Comparison of ENCODE assay signal across 25 cellular contexts in genomic region chr1:233639611-233640010, GRCh38. TPM values are rescaled to one million over a fixed set of nuclear protein-coding genes. Genes with fewer than 3 reads are reported as not detected.
A peak's percentile ranks its signal among the peaks of the same experiment; 100 is the strongest.
DNase-seq lines count a peak whose midpoint lies in the region; ATAC-seq and TF ChIP-seq lines count a peak whose summit lies in the region.
"Had no signal": no experiment of that assay in that cellular context is flagged by ENCODE, and none has a peak within 500 bp of the region (broad histone marks: within the 10 kb centered on the region; RNA-seq: fewer than 3 reads in every experiment).

No MANE protein-coding gene starts in this region.

- no peaks in the 10 kb centered on the region for H3K36me3 ChIP-seq in GM06990 (ENCODE audit: control insufficient read depth, insufficient read depth, low read length)
- H3K36me3 ChIP-seq in trophoblast cell (ENCODE audit: control insufficient read depth in 1 of 2, insufficient read depth in 2 of 2, low read length in 2 of 2) = peaks cover 3 to 8% of the 10 kb centered on the region in 2 experiments
- H3K36me3 ChIP-seq: BLaER1, vagina had no signal

- H4K12ac ChIP-seq in trophoblast cell (ENCODE audit: low read depth, low read length) = no peak overlapping the region

- TF ChIP-seq CTCF in GM06990 (IDR thresholded peaks at IDR 0.05; ENCODE audit: insufficient read depth, low read length, poor library complexity, severe bottlenecking) = no peak
- TF ChIP-seq CTCF in progenitor cell of endocrine pancreas (IDR thresholded peaks at IDR 0.05; ENCODE audit: unreplicated experiment) = no peak

- no peaks in the 10 kb centered on the region for H3K9me3 ChIP-seq in trophoblast cell (ENCODE audit: insufficient read depth, low read depth, low read length)
- H3K9me3 ChIP-seq: BLaER1, left ventricle myocardium inferior, SK-N-SH, vagina had no signal

- H3K4me3 Mint-ChIP-seq in progenitor cell of endocrine pancreas (ENCODE audit: low read depth) = no peak overlapping the region
- H3K4me3 Mint-ChIP-seq: activated naive CD8-positive, alpha-beta T cell treated with anti-CD3 and anti-CD28 coated beads, Interleukin-2, amount 50 U/mL, for 24 hours; immature natural killer cell; natural killer cell treated with Interleukin-12 subunit alpha and Interleukin-12 subunit beta and Interleukin-15 and Interleukin-18, amount 100 ng/mL, for 72 hours had no signal

- DNase-seq in GM06990 (ENCODE audit: extremely low read depth, insufficient read length) (peak; percentile 19), RPMI8226 (peak; percentile 44), fibroblast of gingiva (ENCODE audit: low read depth) (peak; percentile 18), D341Med (ENCODE audit: low spot score) (no peak), trophoblast cell (no peak), progenitor cell of endocrine pancreas (ENCODE audit: low spot score, unreplicated experiment) (no peak)
- DNase-seq in stimulated activated CD4-positive, alpha-beta T cell treated with anti-CD3 and anti-CD28 coated beads, Interleukin-1b, Interleukin-23, amount 100 ng/mL, for 48 hours = no peak
- DNase-seq: ACHN; activated effector memory CD4-positive, alpha-beta T cell treated with anti-CD3 and anti-CD28 coated beads, Interleukin-2, amount 50 U/mL, for 16 hours; activated naive CD8-positive, alpha-beta T cell treated with anti-CD3 and anti-CD28 coated beads, Interleukin-2, amount 50 U/mL, for 24 hours; foreskin fibroblast; immature natural killer cell; left ventricle myocardium inferior; midbrain; NCI-H1417; NCI-H510A treated with DMSO at 0.1 percent for 48 hours; SK-N-SH; substantia nigra had no signal

- H4K8ac ChIP-seq in trophoblast cell (ENCODE audit: low read depth, low read length) = no peak overlapping the region

- H3K4me1 ChIP-seq in trophoblast cell (ENCODE audit: control insufficient read depth in 1 of 2, insufficient read depth in 2 of 2, low read length in 2 of 2) = peaks cover 3 to 5% of the 10 kb centered on the region in 2 experiments
- H3K4me1 ChIP-seq: BLaER1, left ventricle myocardium inferior, vagina had no signal

- no peak overlapping the region for H2BK12ac ChIP-seq in trophoblast cell (ENCODE audit: low read length)

- no peak overlapping the region for H3K23ac ChIP-seq in trophoblast cell (ENCODE audit: low read length)

- H3K9me3 Mint-ChIP-seq in progenitor cell of endocrine pancreas (ENCODE audit: low read depth) = peaks cover 7% of the 10 kb centered on the region

- H3K14ac ChIP-seq in trophoblast cell (ENCODE audit: low read length) = no peak overlapping the region

- no peaks in the 10 kb centered on the region for H3K27me3 ChIP-seq in GM06990 (replicated peaks; ENCODE audit: control insufficient read depth, insufficient read depth, low read length)
- H3K27me3 ChIP-seq in trophoblast cell (ENCODE audit: insufficient read depth, low read length) = no peaks in the 10 kb centered on the region
- H3K27me3 ChIP-seq: BLaER1, vagina had no signal

- no peak overlapping the region for H3K27ac ChIP-seq in trophoblast cell (ENCODE audit: low read depth, low read length)
- H3K27ac ChIP-seq: BLaER1, left ventricle myocardium inferior, RWPE1, vagina had no signal

- H3K79me1 ChIP-seq in trophoblast cell (ENCODE audit: low read length) = no peaks in the 10 kb centered on the region

- H2BK120ac ChIP-seq in trophoblast cell (ENCODE audit: insufficient read depth, low read length, poor library complexity) = no peak overlapping the region

- H3K4me3 ChIP-seq in GM06990 (replicated peaks; ENCODE audit: low read depth, low read length) (no peak overlapping the region), trophoblast cell (ENCODE audit: low read depth, low read length) (no peak overlapping the region)
- H3K4me3 ChIP-seq: BLaER1, left ventricle myocardium inferior, vagina had no signal

- H3K18ac ChIP-seq in trophoblast cell (ENCODE audit: low read length) = no peak overlapping the region

- no peak overlapping the region for H4K91ac ChIP-seq in trophoblast cell (ENCODE audit: low read depth, low read length)

- no peak overlapping the region for H3K27ac Mint-ChIP-seq in progenitor cell of endocrine pancreas
- H3K27ac Mint-ChIP-seq: activated naive CD8-positive, alpha-beta T cell treated with anti-CD3 and anti-CD28 coated beads, Interleukin-2, amount 50 U/mL, for 24 hours; immature natural killer cell; natural killer cell treated with Interleukin-12 subunit alpha and Interleukin-12 subunit beta and Interleukin-15 and Interleukin-18, amount 100 ng/mL, for 72 hours had no signal

- peak; percentile 44 for ATAC-seq in HG02885 (IDR thresholded peaks at IDR 0.05; ENCODE audit: poor library complexity, unreplicated experiment)
- ATAC-seq: activated naive CD8-positive, alpha-beta T cell treated with anti-CD3 and anti-CD28 coated beads, Interleukin-2, amount 50 U/mL, for 24 hours; natural killer cell treated with Interleukin-12 subunit alpha and Interleukin-12 subunit beta and Interleukin-15 and Interleukin-18, amount 100 ng/mL, for 72 hours; sciatic nerve had no signal

- H3K4me2 ChIP-seq in trophoblast cell (ENCODE audit: low read length) = no peak overlapping the region
- H3K4me2 ChIP-seq: BLaER1, SK-N-SH had no signal

- H2AFZ ChIP-seq in trophoblast cell (ENCODE audit: insufficient read depth, low read length, poor library complexity) = no peak overlapping the region

- no peak overlapping the region for H2BK5ac ChIP-seq in trophoblast cell (ENCODE audit: low read depth, low read length, poor library complexity)

- peaks cover 13% of the 10 kb centered on the region for H3K36me3 Mint-ChIP-seq in progenitor cell of endocrine pancreas (ENCODE audit: insufficient read depth)
- H3K36me3 Mint-ChIP-seq: natural killer cell treated with Interleukin-12 subunit alpha and Interleukin-12 subunit beta and Interleukin-15 and Interleukin-18, amount 100 ng/mL, for 72 hours had no signal

- no CpG with 5 or more reads among the region's 5 CpGs for WGBS in trophoblast cell (ENCODE audit: extremely low coverage, insufficient coverage, insufficient read length)

- H3K27me3 Mint-ChIP-seq in progenitor cell of endocrine pancreas = no peaks in the 10 kb centered on the region

- no peak overlapping the region for H2AK5ac ChIP-seq in trophoblast cell (ENCODE audit: low read length)

- no peak overlapping the region for H3K4ac ChIP-seq in trophoblast cell (ENCODE audit: low read depth, low read length)

- no peaks in the 10 kb centered on the region for H3K79me2 ChIP-seq in trophoblast cell (ENCODE audit: control insufficient read depth, insufficient read depth, low read length, poor library complexity)

- H3K4me1 Mint-ChIP-seq in progenitor cell of endocrine pancreas (ENCODE audit: low read depth) = peaks cover 15% of the 10 kb centered on the region
- H3K4me1 Mint-ChIP-seq: activated naive CD8-positive, alpha-beta T cell treated with anti-CD3 and anti-CD28 coated beads, Interleukin-2, amount 50 U/mL, for 24 hours; immature natural killer cell had no signal

- no peak overlapping the region for H3K9ac ChIP-seq in trophoblast cell (ENCODE audit: low read length)
- H3K9ac ChIP-seq: BLaER1, SK-N-SH had no signal

RNA-seq across cellular contexts. Expression of gene KCNK1, which starts 25.7 kb away (rescaled TPM):
- polyA plus RNA-seq in trophoblast cell (2013) = 19.0 and 20.5 TPM in 2 replicates
- 9.4 and 9.7 TPM in 2 replicates for total RNA-seq in progenitor cell of endocrine pancreas
- total RNA-seq: osteocyte had no signal
- polyA plus RNA-seq: immature natural killer cell had no signal

Comparison
In these comparisons a context has a peak if more than half of its experiments do, and no peak if none do; other contexts are left out.
1. DNase-seq: peak in GM06990 (single experiment), RPMI8226 (single experiment) and fibroblast of gingiva (single experiment); none in D341Med (single experiment), stimulated activated CD4-positive, alpha-beta T cell treated with anti-CD3 and anti-CD28 coated beads, Interleukin-1b, Interleukin-23, amount 100 ng/mL, for 48 hours (single experiment), trophoblast cell (0 of 2) and progenitor cell of endocrine pancreas (single experiment).